1 cellular context compared by ENCODE assay signal in genomic region chr22:42512273-42512990, GRCh38.
TF ChIP-seq lines count a peak whose summit lies in the region.

No MANE protein-coding gene starts in this region.

TF ChIP-seq in K562, 482 proteins besides CTCF, POLR2A, EP300 and RAD21:
- peak; percentile 60 for TF ChIP-seq POLR2G (IDR thresholded peaks at IDR 0.05; ENCODE audit: low read depth, low read length)
- peak; percentile 84 for TF ChIP-seq ZBTB33 (CRISPR knock-in tag; IDR thresholded peaks at IDR 0.05)
- peak; percentile 71 for TF ChIP-seq TFAP4 (CRISPR knock-in tag; IDR thresholded peaks at IDR 0.05; ENCODE audit: borderline replicate concordance)
- TF ChIP-seq RBFOX2 (IDR thresholded peaks at IDR 0.05; ENCODE audit: low read depth, low read length), result peak; percentile 51; the same call in 1 of the 2 replicates
- TF ChIP-seq SUPT5H (IDR thresholded peaks at IDR 0.05), result 0 out of 2 replicates have a peak, but pooled peaks have one; percentile 56
TF ChIP-seq in K562: peak in this region for 5; not testable (repeated sequence) for 477.
